In the genomic region with DNA sequence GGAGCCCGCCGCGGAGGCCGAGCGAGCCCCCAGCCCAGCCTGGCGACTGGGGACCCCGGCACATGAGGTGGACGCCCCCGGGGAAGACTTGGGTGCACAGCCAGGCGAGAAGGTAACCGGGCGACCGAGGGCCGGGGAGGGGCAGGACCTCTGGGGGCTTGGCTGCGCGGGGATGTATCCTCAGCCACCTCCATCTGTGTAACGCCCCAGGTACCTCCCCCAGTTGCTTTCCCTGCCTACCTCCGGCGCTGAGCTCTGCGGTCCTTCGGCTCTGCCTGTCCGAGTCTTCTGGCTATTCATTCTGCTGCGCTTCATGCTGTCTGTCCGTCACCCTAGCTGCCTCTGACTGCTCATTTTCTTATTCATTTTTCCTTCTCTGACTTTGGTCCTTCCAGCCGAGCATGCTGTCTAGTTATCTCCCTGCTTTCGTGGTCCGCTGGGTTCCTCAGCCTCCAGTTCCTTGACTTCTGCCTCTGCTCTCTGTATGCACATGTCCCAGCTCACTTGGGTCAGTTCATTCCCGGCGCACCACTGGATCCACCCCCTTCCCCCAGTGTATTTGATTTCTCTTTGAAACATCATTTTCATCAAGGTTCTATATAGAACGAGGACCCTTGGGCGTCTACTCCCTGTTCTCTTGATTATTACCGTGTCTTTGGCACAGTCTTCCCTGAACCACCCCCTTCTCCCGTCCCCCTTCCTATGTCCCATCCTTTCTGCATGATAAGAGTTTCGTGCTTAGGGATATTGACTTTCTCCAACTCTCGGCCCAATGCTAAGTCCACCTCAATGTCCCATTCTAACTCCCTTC, we compare ENCODE assay signal across 8 cellular contexts. TPM values are rescaled to one million over a fixed set of nuclear protein-coding genes. Genes with fewer than 3 reads are reported as not detected.
DNase-seq lines count a peak whose midpoint lies in the region; ATAC-seq and TF ChIP-seq lines count a peak whose summit lies in the region.

No MANE protein-coding gene starts in this region.

- H3K36me3 ChIP-seq in CD4-positive, alpha-beta memory T cell (ENCODE audit: insufficient read depth, low read length): no peaks in the 10 kb centered on the region
- no peaks in the 10 kb centered on the region for H3K36me3 ChIP-seq in transverse colon

- no peaks in the 10 kb centered on the region for H3K27me3 Mint-ChIP-seq in CD4-positive, alpha-beta memory T cell
- H3K27me3 Mint-ChIP-seq in activated naive CD4-positive, alpha-beta T cell treated with anti-CD3 and anti-CD28 coated beads, Interleukin-2, amount 10 ng/mL, durations not matched to agents 7 days and 5 days: peaks cover 5% of the 10 kb centered on the region

- peak overlapping the region; percentile 63 for H3K27ac ChIP-seq in CD4-positive, alpha-beta memory T cell (ENCODE audit: low read depth, low read length)
- peak overlapping the region; percentile 86 to 93 (median 90) for H3K27ac ChIP-seq in transverse colon

- no peak for TF ChIP-seq CTCF in transverse colon (IDR thresholded peaks at IDR 0.05)

- in situ Hi-C loops in transverse colon (cut with MboI; ENCODE audit: low pct_ligation_motif_present in 1 of 4, low pct_unique_long_range_greater_than_20kb in 1 of 4, low sequenced_read_pairs in 3 of 4): no loop called here

- peak; percentile 70 for ATAC-seq in GM19467 (IDR thresholded peaks at IDR 0.05; ENCODE audit: unreplicated experiment)

- TF ChIP-seq POLR2A in Raji (IDR thresholded peaks at IDR 0.05; ENCODE audit: insufficient read depth, low read depth, low read length) (peak; percentile 54; the same call in 1 of the 2 replicates), transverse colon (IDR thresholded peaks at IDR 0.05) (no peak)

- peaks cover 36% of the 10 kb centered on the region for H3K4me1 ChIP-seq in CD4-positive, alpha-beta memory T cell (ENCODE audit: insufficient read depth, low read length)
- peaks cover 6 to 30% (median 17%) of the 10 kb centered on the region in 4 donors for H3K4me1 ChIP-seq in transverse colon

- H3K4me3 Mint-ChIP-seq in CD4-positive, alpha-beta memory T cell: no peak overlapping the region
- H3K4me3 Mint-ChIP-seq in activated naive CD4-positive, alpha-beta T cell treated with anti-CD3 and anti-CD28 coated beads, Interleukin-2, amount 10 ng/mL, durations not matched to agents 7 days and 5 days: no peak overlapping the region

- 3 to 6% methylated on average over 11 to 26 of the region's 35 CpGs for WGBS in transverse colon (ENCODE audit: low coverage in 1 of 2), 2 donors

- H3K27ac Mint-ChIP-seq in CD4-positive, alpha-beta memory T cell: no peak overlapping the region
- no peak overlapping the region for H3K27ac Mint-ChIP-seq in activated naive CD4-positive, alpha-beta T cell treated with anti-CD3 and anti-CD28 coated beads, Interleukin-2, amount 10 ng/mL, durations not matched to agents 7 days and 5 days

- CTCF ChIA-PET in CD4-positive, alpha-beta memory T cell (lab: Charles Lee; ENCODE audit: partially characterized antibody): interaction anchor here (0.7 to 7.3 kb wide), 9 partner anchors 14 to 234 kb away, joined by 3 to 38 read pairs (median 9); a partner anchor contains a TSS
- CTCF ChIA-PET in activated naive CD4-positive, alpha-beta T cell treated with anti-CD3 and anti-CD28 coated beads, Interleukin-2, amount 10 ng/mL, durations not matched to agents 7 days and 5 days (lab: Charles Lee): interaction anchor here (1.7 to 2.0 kb wide), 2 partner anchors 36 to 135 kb away, joined by 7 to 10 read pairs; no protein-coding TSS in a partner anchor

- no peaks in the 10 kb centered on the region for H3K9me3 ChIP-seq in CD4-positive, alpha-beta memory T cell (ENCODE audit: control insufficient read depth in 1 of 2, low read length in 2 of 2)
- H3K9me3 ChIP-seq in transverse colon: no peaks in the 10 kb centered on the region

- H3K36me3 Mint-ChIP-seq in CD4-positive, alpha-beta memory T cell: peaks cover 8 to 11% of the 10 kb centered on the region in 2 donors
- peaks cover 9% of the 10 kb centered on the region for H3K36me3 Mint-ChIP-seq in activated naive CD4-positive, alpha-beta T cell treated with anti-CD3 and anti-CD28 coated beads, Interleukin-2, amount 10 ng/mL, durations not matched to agents 7 days and 5 days

- DNase-seq in CD4-positive, alpha-beta memory T cell: peak; percentile 65 to 80 (median 70)
- DNase-seq in HS-27A (ENCODE audit: low read depth) (peak; percentile 24), head of caudate nucleus (peak in 39 of 42 donors; percentile 12 to 65 (median 39)), posterior cingulate gyrus (peak in 9 of 10 donors; percentile 19 to 91 (median 38)), transverse colon (peak; percentile 62)
- DNase-seq in activated naive CD4-positive, alpha-beta T cell treated with anti-CD3 and anti-CD28 coated beads, Interleukin-2, amount 10 ng/mL, durations not matched to agents 7 days and 5 days: peak; percentile 77

- intact Hi-C loops in CD4-positive, alpha-beta memory T cell (cut with micrococcal nuclease): loop anchor here (1.0 kb wide), 3 partner anchors 34 to 218 kb away; a partner anchor contains a TSS
- intact Hi-C loops in head of caudate nucleus (cut with DNase I) (loop anchor here (2.0 kb wide), 1 partner anchor 34 kb away; a partner anchor contains a TSS), posterior cingulate gyrus (cut with DNase I) (loop anchor here (2.0 to 10.0 kb wide), 2 partner anchors 34 to 530 kb away; a partner anchor contains a TSS), transverse colon (cut with DNase I; ENCODE audit: low total_unique reads) (no loop called here)

- H3K9me3 Mint-ChIP-seq in CD4-positive, alpha-beta memory T cell: no peaks in the 10 kb centered on the region
- H3K9me3 Mint-ChIP-seq in activated naive CD4-positive, alpha-beta T cell treated with anti-CD3 and anti-CD28 coated beads, Interleukin-2, amount 10 ng/mL, durations not matched to agents 7 days and 5 days: no peaks in the 10 kb centered on the region

- H3K4me1 Mint-ChIP-seq in CD4-positive, alpha-beta memory T cell: peaks cover 10 to 17% (median 14%) of the 10 kb centered on the region in 4 donors
- peaks cover 13% of the 10 kb centered on the region for H3K4me1 Mint-ChIP-seq in activated naive CD4-positive, alpha-beta T cell treated with anti-CD3 and anti-CD28 coated beads, Interleukin-2, amount 10 ng/mL, durations not matched to agents 7 days and 5 days

- TF ChIP-seq EP300 in transverse colon (IDR thresholded peaks at IDR 0.05; ENCODE audit: low read depth): no peak

- H3K4me3 ChIP-seq in CD4-positive, alpha-beta memory T cell (ENCODE audit: low read length in 2 of 2): peak overlapping the region; percentile 81 to 92
- peak overlapping the region; percentile 29 to 96 (median 74) for H3K4me3 ChIP-seq in transverse colon

- POLR2A ChIA-PET in CD4-positive, alpha-beta memory T cell (lab: Charles Lee; ENCODE audit: partially characterized antibody): interaction anchor here (0.7 to 2.7 kb wide), 8 partner anchors 10 to 271 kb away, joined by 3 to 39 read pairs (median 4); a partner anchor contains a TSS

- no peaks in the 10 kb centered on the region for H3K27me3 ChIP-seq in CD4-positive, alpha-beta memory T cell (ENCODE audit: insufficient read depth, low read length)
- H3K27me3 ChIP-seq in transverse colon: no peaks in the 10 kb centered on the region

RNA-seq across cellular contexts. Expression of a gene that starts 0.6 kb away (rescaled TPM):
- 10 to 100 TPM; 52.4 to 52.8 TPM for total RNA-seq in CD4-positive, alpha-beta memory T cell
- polyA plus RNA-seq in CD4-positive, alpha-beta memory T cell: 10 to 100 TPM; 22.3 to 28.1 TPM
- 10 to 100 TPM in 3 of 4 donors, 1 to 10 TPM in 1; 9.3 to 23.6 (median 15.3) TPM for total RNA-seq in transverse colon

RNA-seq across cellular contexts. Expression of a gene that starts 34.5 kb away (rescaled TPM):
- total RNA-seq in CD4-positive, alpha-beta memory T cell: 100 to 1,000 TPM; 226 to 247 TPM
- 100 to 1,000 TPM; 363 to 502 TPM for polyA plus RNA-seq in CD4-positive, alpha-beta memory T cell
- 10 to 100 TPM; 43.2 to 87.5 (median 67.2) TPM for total RNA-seq in transverse colon

Comparison
In these comparisons a context has a peak if more than half of its experiments do, and no peak if none do; other contexts are left out.
1. Peak in every context shown above with its lines: DNase-seq, ATAC-seq, H3K4me3 ChIP-seq and H3K27ac ChIP-seq.
2. DNase-seq: peak in every context shown above with its lines; median percentile 77 in activated naive CD4-positive, alpha-beta T cell treated with anti-CD3 and anti-CD28 coated beads, Interleukin-2, amount 10 ng/mL, durations not matched to agents 7 days and 5 days; 70 in CD4-positive, alpha-beta memory T cell; 62 in transverse colon; 39 in head of caudate nucleus; 38 in posterior cingulate gyrus; 24 in HS-27A.